Comparison of ENCODE assay signal across 7 cellular contexts in the genomic region with DNA sequence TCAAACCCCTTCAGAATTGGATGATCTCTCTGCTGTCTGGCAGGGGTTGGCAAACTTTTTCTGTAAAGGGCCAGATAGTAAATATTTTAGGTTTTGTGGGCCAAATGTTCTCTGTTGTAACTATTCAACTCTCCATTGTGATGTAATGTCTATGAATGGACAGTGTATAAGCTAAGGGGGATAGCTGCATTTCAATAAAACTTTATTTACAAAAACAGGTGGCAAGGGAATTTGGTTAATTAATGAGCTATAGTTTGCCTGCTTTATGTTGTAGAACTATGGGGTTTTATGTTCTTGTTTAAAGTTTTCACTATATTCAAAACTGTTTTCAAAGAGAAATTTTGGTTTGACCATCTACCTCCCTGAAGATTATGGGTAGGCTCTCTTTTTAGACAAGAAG.
"Had no signal": no experiment of that assay in that cellular context is flagged by ENCODE, and none has a peak within 500 bp of the region (broad histone marks: within the 10 kb centered on the region; RNA-seq: fewer than 3 reads in every experiment).

No MANE protein-coding gene starts in this region.

- H3K9ac ChIP-seq: GM23248 had no signal

- H3K27ac ChIP-seq: GM23248 had no signal

- H3K4me3 ChIP-seq: GM23248 had no signal

- FAIRE-seq: HTR-8/SVneo had no signal

- H2AFZ ChIP-seq: GM23248 had no signal

- DNase-seq: GM23248, GOT3, H7, HCEC 1CT, IMR-90, KBM-7 had no signal
